8 cellular contexts compared by ENCODE assay signal in the genomic region with DNA sequence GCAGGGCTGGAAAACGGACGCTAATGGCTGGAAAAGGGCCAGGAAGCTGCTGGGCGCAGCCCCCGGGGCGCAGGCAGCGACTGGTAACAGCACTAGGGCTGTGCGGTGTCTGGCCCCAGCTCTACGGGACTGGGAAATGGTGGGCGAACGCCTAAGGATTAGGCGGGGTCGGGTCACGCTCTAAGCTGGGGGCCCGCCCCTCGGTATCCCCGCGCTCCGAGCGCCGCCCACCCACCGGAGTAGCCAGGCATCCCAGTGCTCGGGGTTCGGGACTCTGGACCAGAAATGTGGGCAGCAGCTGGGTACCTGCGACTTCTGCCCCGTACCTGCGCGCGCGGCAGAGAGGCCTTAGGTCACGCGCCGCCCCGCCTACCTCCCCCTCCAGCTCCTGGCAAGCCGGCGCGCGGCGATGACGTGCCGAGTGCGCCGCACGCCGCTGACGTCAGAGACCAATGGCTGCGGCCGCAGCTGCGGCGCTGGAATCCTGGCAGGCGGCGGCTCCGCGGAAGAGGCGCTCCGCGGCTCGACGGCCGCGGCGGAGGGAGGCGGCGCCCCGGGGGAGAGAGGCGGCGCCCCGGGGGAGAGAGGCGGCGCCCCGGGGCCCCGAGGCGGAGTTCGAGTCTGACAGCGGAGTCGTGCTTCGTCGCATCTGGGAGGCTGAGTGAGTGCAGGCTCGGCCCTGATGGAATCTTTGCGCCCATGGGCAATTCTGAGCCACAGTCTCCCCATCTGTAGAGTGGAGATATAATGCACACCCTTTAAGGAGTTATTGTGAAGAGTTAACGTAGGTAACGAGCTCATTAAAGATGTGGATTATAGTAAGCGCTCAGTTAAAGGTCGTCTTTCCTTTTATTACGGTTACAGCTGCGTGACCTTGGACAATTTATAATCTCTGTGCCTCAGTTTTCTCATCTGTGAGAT. TPM values are rescaled to one million over a fixed set of nuclear protein-coding genes. Genes with fewer than 3 reads are reported as not detected.
DNase-seq lines count a peak whose midpoint lies in the region; ATAC-seq and TF ChIP-seq lines count a peak whose summit lies in the region.

A gene (minus strand): TSS at position 345 of the 921 bp plus-strand sequence. CDS start 2,021 bp downstream, outside the sequence.
A gene with protein sequence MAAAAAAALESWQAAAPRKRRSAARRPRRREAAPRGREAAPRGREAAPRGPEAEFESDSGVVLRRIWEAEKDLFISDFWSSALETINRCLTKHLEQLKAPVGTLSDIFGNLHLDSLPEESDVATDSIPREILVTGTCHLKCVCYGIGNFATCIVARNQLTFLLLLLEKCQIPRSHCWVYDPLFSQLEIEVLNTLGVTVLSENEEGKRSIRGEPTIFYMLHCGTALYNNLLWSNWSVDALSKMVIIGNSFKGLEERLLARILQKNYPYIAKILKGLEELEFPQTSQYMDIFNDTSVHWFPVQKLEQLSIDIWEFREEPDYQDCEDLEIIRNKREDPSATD (plus strand): TSS at position 439 of the 921 bp plus-strand sequence. CDS start 14 bp downstream, at position 453.

- H3K36me3 ChIP-seq in Panc1 (ENCODE audit: control insufficient read depth, insufficient read depth, low read length): peaks cover 8% of the 10 kb centered on the region

- intact Hi-C loops in Panc1 (cut with micrococcal nuclease; ENCODE audit: unreplicated experiment): no loop called here

- POLR2A ChIA-PET in Panc1 (lab: Charles Lee): interaction anchor here (0.5 to 0.7 kb wide), 4 partner anchors 9 to 127 kb away, joined by 3 to 7 read pairs (median 4); no protein-coding TSS in a partner anchor

- TF ChIP-seq CTCF in Panc1 (IDR thresholded peaks at IDR 0.05): no peak

- BruUV-seq in Panc1 (replicated peaks; lab: Mats Ljungman, UMichigan): no TSS peak

- peak within 1 kb of the TSS; percentile 89 to 95 for H3K4me3 ChIP-seq in Panc1 (ENCODE audit: low read depth in 2 of 2, low read length in 2 of 2)

- DNase-seq in DMS153 (lab: John Stamatoyannopoulos, UW): peak; percentile 73
- peak; percentile 92 for DNase-seq in KBM-7
- DNase-seq in Panc1 (ENCODE audit: low read depth, low spot score): no peak
- peak; percentile 93 to 96 for DNase-seq in activated T-cell treated with anti-CD3 and anti-CD28 coated beads, Interleukin-2, amount 50 U/mL, for 72 hours
- peak; percentile 89 for DNase-seq in fibroblast of gingiva (ENCODE audit: low read depth)
- peak; percentile 94 for DNase-seq in naive B cell

- no peaks in the 10 kb centered on the region for H3K9me3 Mint-ChIP-seq in activated T-cell treated with anti-CD3 and anti-CD28 coated beads, Interleukin-2, amount 50 U/mL, for 72 hours
- H3K9me3 Mint-ChIP-seq in naive B cell: no peaks in the 10 kb centered on the region
- H3K9me3 Mint-ChIP-seq in stimulated activated memory B cell treated with anti-CD40 and anti-IgM and Interleukin-4, amounts not matched to agents 10 μg/mL and 1 μg/mL and 100 μg/mL, for 72 hours: no peaks in the 10 kb centered on the region

- CTCF ChIA-PET in Panc1 (lab: Charles Lee): no interaction called here

- no peaks in the 10 kb centered on the region for H3K9me3 ChIP-seq in Panc1 (ENCODE audit: control insufficient read depth, insufficient read depth, low read depth, low read length)

- peak within 1 kb of the TSS; percentile 87 for H3K27ac ChIP-seq in Panc1 (ENCODE audit: low read length)

- peaks cover 1 to 6% of the 10 kb centered on the region in 2 donors for H3K36me3 Mint-ChIP-seq in activated T-cell treated with anti-CD3 and anti-CD28 coated beads, Interleukin-2, amount 50 U/mL, for 72 hours (ENCODE audit: insufficient read depth in 2 of 2)
- no peaks in the 10 kb centered on the region for H3K36me3 Mint-ChIP-seq in naive B cell
- peaks cover 10% of the 10 kb centered on the region for H3K36me3 Mint-ChIP-seq in stimulated activated memory B cell treated with anti-CD40 and anti-IgM and Interleukin-4, amounts not matched to agents 10 μg/mL and 1 μg/mL and 100 μg/mL, for 72 hours

- H3K4me3 Mint-ChIP-seq in activated T-cell treated with anti-CD3 and anti-CD28 coated beads, Interleukin-2, amount 50 U/mL, for 72 hours: peak within 1 kb of the TSS; percentile 90 to 95
- peak within 1 kb of the TSS; percentile 90 to 98 (median 96) for H3K4me3 Mint-ChIP-seq in naive B cell
- H3K4me3 Mint-ChIP-seq in stimulated activated memory B cell treated with anti-CD40 and anti-IgM and Interleukin-4, amounts not matched to agents 10 μg/mL and 1 μg/mL and 100 μg/mL, for 72 hours: peak within 1 kb of the TSS; percentile 90

- H3K4me1 Mint-ChIP-seq in activated T-cell treated with anti-CD3 and anti-CD28 coated beads, Interleukin-2, amount 50 U/mL, for 72 hours (ENCODE audit: low read depth): peaks cover 74% of the 10 kb centered on the region
- peaks cover 62 to 70% (median 65%) of the 10 kb centered on the region in 3 donors for H3K4me1 Mint-ChIP-seq in naive B cell
- peaks cover 64% of the 10 kb centered on the region for H3K4me1 Mint-ChIP-seq in stimulated activated memory B cell treated with anti-CD40 and anti-IgM and Interleukin-4, amounts not matched to agents 10 μg/mL and 1 μg/mL and 100 μg/mL, for 72 hours

- ATAC-seq in GM21717 (IDR thresholded peaks at IDR 0.05; ENCODE audit: unreplicated experiment): peak; percentile 45
- ATAC-seq in Panc1: peak; percentile 93
- peak; percentile 88 to 90 for ATAC-seq in activated T-cell treated with anti-CD3 and anti-CD28 coated beads, Interleukin-2, amount 50 U/mL, for 72 hours (replicated peaks in 1 of 2)
- ATAC-seq in naive B cell (ENCODE audit: low read depth in 2 of 2): peak; percentile 77 to 81
- peak; percentile 90 for ATAC-seq in stimulated activated memory B cell treated with anti-CD40 and anti-IgM and Interleukin-4, amounts not matched to agents 10 μg/mL and 1 μg/mL and 100 μg/mL, for 72 hours

- H3K27ac Mint-ChIP-seq in activated T-cell treated with anti-CD3 and anti-CD28 coated beads, Interleukin-2, amount 50 U/mL, for 72 hours: peak within 1 kb of the TSS; percentile 97
- peak within 1 kb of the TSS; percentile 98 to 100 (median 100) for H3K27ac Mint-ChIP-seq in naive B cell
- H3K27ac Mint-ChIP-seq in stimulated activated memory B cell treated with anti-CD40 and anti-IgM and Interleukin-4, amounts not matched to agents 10 μg/mL and 1 μg/mL and 100 μg/mL, for 72 hours: peak within 1 kb of the TSS; percentile 98

- H3K27me3 Mint-ChIP-seq in activated T-cell treated with anti-CD3 and anti-CD28 coated beads, Interleukin-2, amount 50 U/mL, for 72 hours (ENCODE audit: low read depth): no peaks in the 10 kb centered on the region
- no peaks in the 10 kb centered on the region for H3K27me3 Mint-ChIP-seq in naive B cell
- H3K27me3 Mint-ChIP-seq in stimulated activated memory B cell treated with anti-CD40 and anti-IgM and Interleukin-4, amounts not matched to agents 10 μg/mL and 1 μg/mL and 100 μg/mL, for 72 hours: no peaks in the 10 kb centered on the region

- H3K4me1 ChIP-seq in Panc1 (ENCODE audit: control insufficient read depth, insufficient read depth, low read length): peaks cover 31% of the 10 kb centered on the region

- H3K27me3 ChIP-seq in Panc1 (ENCODE audit: control insufficient read depth, insufficient read depth, low read length): no peaks in the 10 kb centered on the region

- in situ Hi-C loops in KBM-7 (cut with MboI; ENCODE audit: low pct_unique_long_range_greater_than_20kb, low sequenced_read_pairs) (no loop called here), Panc1 (cut with HindIII; ENCODE audit: low pct_unique_long_range_greater_than_20kb, low sequenced_read_pairs) (no loop called here)

RNA-seq across cellular contexts. Expression of the first gene that starts in this region (rescaled TPM):
- total RNA-seq in Panc1 (2021; ENCODE audit: unreplicated experiment): 26.2 TPM
- polyA plus RNA-seq in Panc1 (2012; ENCODE audit: insufficient read length): 14.4 TPM
- 10 to 100 TPM; 50.5 to 62.2 TPM for total RNA-seq in activated T-cell treated with anti-CD3 and anti-CD28 coated beads, Interleukin-2, amount 50 U/mL, for 72 hours
- polyA plus RNA-seq in naive B cell (ENCODE audit: low read depth in 6 of 6): 10 to 100 TPM; 16.7 to 26.9 (median 24.6) TPM

RNA-seq across cellular contexts. Expression of the second gene that starts in this region (rescaled TPM):
- total RNA-seq in Panc1 (2021; ENCODE audit: unreplicated experiment): 21.9 TPM
- 9.2 TPM for polyA plus RNA-seq in Panc1 (2012; ENCODE audit: insufficient read length)
- total RNA-seq in activated T-cell treated with anti-CD3 and anti-CD28 coated beads, Interleukin-2, amount 50 U/mL, for 72 hours: 10 to 100 TPM; 13.5 to 20.0 TPM
- polyA plus RNA-seq in naive B cell (ENCODE audit: low read depth in 6 of 6): 10 to 100 TPM; 17.5 to 28.3 (median 22.7) TPM
